22 cellular contexts compared by ENCODE assay signal in genomic region chr5:76487784-76488183, GRCh38.
"Had no signal": no experiment of that assay in that cellular context is flagged by ENCODE, and none has a peak within 500 bp of the region (broad histone marks: within the 10 kb centered on the region; RNA-seq: fewer than 3 reads in every experiment).

No MANE protein-coding gene starts in this region.

- H3K27me3 Mint-ChIP-seq: T-helper 17 cell had no signal

- H3K4me2 ChIP-seq: KMS-11 had no signal

- H3K4me3 Mint-ChIP-seq: T-helper 17 cell had no signal

- ATAC-seq: Panc1, PC-3, SK-N-SH treated with all-trans-retinoic acid at 6 μM for 48 hours, T-helper 17 cell had no signal

- H3K27ac Mint-ChIP-seq: T-helper 17 cell had no signal

- H3K27ac ChIP-seq: KMS-11, RWPE1, SJCRH30 had no signal

- H3K9me3 ChIP-seq: SJCRH30 had no signal

- H3K36me3 ChIP-seq: SJCRH30 had no signal

- H3K4me3 ChIP-seq: SJCRH30 had no signal

- H3K9ac ChIP-seq: KMS-11 had no signal

- DNase-seq: IMR-90, Kasumi-1, MM.1S, NCI-H1092 treated with DMSO at 0.1 percent for 48 hours, NCI-H1436, NCI-H187, NCI-H2029, NCI-H2081 treated with DMSO at 0.1 percent for 48 hours, NCI-H2171 treated with DMSO at 0.1 percent for 48 hours, NCI-H345, NCI-H446 treated with DMSO at 0.1 percent for 48 hours, NCI-H510A treated with DMSO at 0.1 percent for 48 hours, NCI-H526, PC-3, SHP77 treated with DMSO at 0.1 percent for 48 hours, SJCRH30, T-helper 1 cell, T-helper 17 cell had no signal

- H3K4me1 ChIP-seq: SJCRH30 had no signal
